ENCODE assay signal across 12 cellular contexts in the genomic region with DNA sequence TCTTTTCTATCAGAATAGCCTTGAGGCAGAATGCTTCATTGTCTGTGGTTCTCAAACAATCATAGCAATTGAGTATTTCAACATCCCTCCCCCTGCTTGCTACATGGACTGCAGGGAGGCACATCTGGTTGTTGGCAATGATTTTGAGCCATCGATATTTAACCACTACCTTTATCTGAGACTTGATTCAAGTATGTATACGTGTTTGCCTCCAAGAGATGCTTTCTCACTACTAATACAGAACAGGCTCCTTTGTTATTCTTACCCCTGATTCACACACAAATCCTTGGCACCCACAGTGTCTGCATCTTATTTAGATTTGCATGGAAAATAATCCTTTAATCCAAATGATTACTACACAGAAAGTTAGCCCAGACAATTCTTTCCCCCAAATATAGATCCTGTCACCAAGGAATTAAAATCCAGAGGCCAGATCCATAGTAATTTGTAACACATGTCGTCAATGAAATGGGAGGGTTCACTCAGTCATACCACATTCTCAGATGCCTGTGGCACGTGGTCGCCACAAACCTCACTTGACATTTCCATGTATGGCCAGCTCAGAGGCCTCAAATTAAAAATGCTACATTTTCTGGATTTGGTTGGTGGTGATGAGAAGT.
A peak's percentile ranks its signal among the peaks of the same experiment; 100 is the strongest.
DNase-seq lines count a peak whose midpoint lies in the region; ATAC-seq and TF ChIP-seq lines count a peak whose summit lies in the region.
"Had no signal": no experiment of that assay in that cellular context is flagged by ENCODE, and none has a peak within 500 bp of the region (broad histone marks: within the 10 kb centered on the region; RNA-seq: fewer than 3 reads in every experiment).

No MANE protein-coding gene starts in this region.

- intact Hi-C loops in activated CD4-positive, alpha-beta T cell treated with anti-CD3 and anti-CD28 coated beads, Interleukin-2, amount 10 ng/mL, durations not matched to agents 24 days and 14 days (cut with micrococcal nuclease) = no loop called here
- intact Hi-C loops in psoas muscle (cut with DNase I) = no loop called here

- no peak overlapping the region for H3K27ac Mint-ChIP-seq in activated CD4-positive, alpha-beta T cell treated with anti-CD3 and anti-CD28 coated beads, Interleukin-2, amount 10 ng/mL, durations not matched to agents 24 days and 14 days
- no peak overlapping the region for H3K27ac Mint-ChIP-seq in activated naive CD8-positive, alpha-beta T cell treated with anti-CD3 and anti-CD28 coated beads, Interleukin-2, amount 50 U/mL, for 24 hours
- H3K27ac Mint-ChIP-seq in stimulated activated naive CD8-positive, alpha-beta T cell treated with anti-CD3 and anti-CD28 coated beads, Interleukin-15, Interleukin-2, amounts not matched to agents 100 ng/mL and 50 ng/mL, for 24 hours = peak overlapping the region; percentile 23

- DNase-seq in activated CD4-positive, alpha-beta T cell treated with anti-CD3 and anti-CD28 coated beads, Interleukin-2, amount 10 ng/mL, durations not matched to agents 24 days and 14 days = peak; percentile 49
- DNase-seq in activated CD4-positive, alpha-beta T cell treated with anti-CD3 and anti-CD28 coated beads for 48 hours = no peak
- peak; percentile 18 for DNase-seq in activated naive CD8-positive, alpha-beta T cell treated with anti-CD3 and anti-CD28 coated beads, Interleukin-2, amount 50 U/mL, for 24 hours
- peak; percentile 77 to 90 for DNase-seq in foreskin fibroblast
- DNase-seq in psoas muscle = no peak
- no peak for DNase-seq in COLO829 (ENCODE audit: low spot score)
- DNase-seq: activated CD4-positive, alpha-beta T cell treated with anti-CD3 and anti-CD28 coated beads, Interleukin-2, amount 50 U/mL, for 4 hours; DND-41; NCI-H748 treated with DMSO at 0.1 percent for 48 hours; ovary had no signal

- H3K36me3 ChIP-seq in psoas muscle (ENCODE audit: insufficient read depth in 1 of 2, low read depth in 1 of 2) = no peaks in the 10 kb centered on the region
- H3K36me3 ChIP-seq: ovary had no signal

- H3K36me3 Mint-ChIP-seq in activated CD4-positive, alpha-beta T cell treated with anti-CD3 and anti-CD28 coated beads, Interleukin-2, amount 10 ng/mL, durations not matched to agents 24 days and 14 days (ENCODE audit: low read depth) = peaks cover 6% of the 10 kb centered on the region
- peaks cover 23% of the 10 kb centered on the region for H3K36me3 Mint-ChIP-seq in activated naive CD8-positive, alpha-beta T cell treated with anti-CD3 and anti-CD28 coated beads, Interleukin-2, amount 50 U/mL, for 24 hours (ENCODE audit: low read depth)
- peaks cover 34% of the 10 kb centered on the region for H3K36me3 Mint-ChIP-seq in stimulated activated naive CD8-positive, alpha-beta T cell treated with anti-CD3 and anti-CD28 coated beads, Interleukin-15, Interleukin-2, amounts not matched to agents 100 ng/mL and 50 ng/mL, for 24 hours (ENCODE audit: low read depth)

- H3K27ac ChIP-seq in psoas muscle = no peak overlapping the region
- H3K27ac ChIP-seq: ovary had no signal

- peaks cover 8% of the 10 kb centered on the region for H3K4me1 ChIP-seq in psoas muscle

- no peaks in the 10 kb centered on the region for H3K9me3 ChIP-seq in psoas muscle
- H3K9me3 ChIP-seq: ovary had no signal

- H3K4me3 ChIP-seq in foreskin fibroblast (ENCODE audit: low read depth in 1 of 2, low read length in 2 of 2) (no peak overlapping the region), psoas muscle (no peak overlapping the region)
- H3K4me3 ChIP-seq: ovary had no signal

- no peaks in the 10 kb centered on the region for H3K4me1 Mint-ChIP-seq in activated CD4-positive, alpha-beta T cell treated with anti-CD3 and anti-CD28 coated beads, Interleukin-2, amount 10 ng/mL, durations not matched to agents 24 days and 14 days
- peaks cover 16% of the 10 kb centered on the region for H3K4me1 Mint-ChIP-seq in activated naive CD8-positive, alpha-beta T cell treated with anti-CD3 and anti-CD28 coated beads, Interleukin-2, amount 50 U/mL, for 24 hours
- H3K4me1 Mint-ChIP-seq in stimulated activated naive CD8-positive, alpha-beta T cell treated with anti-CD3 and anti-CD28 coated beads, Interleukin-15, Interleukin-2, amounts not matched to agents 100 ng/mL and 50 ng/mL, for 24 hours (ENCODE audit: low read depth) = peaks cover 15% of the 10 kb centered on the region

- TF ChIP-seq CTCF in foreskin fibroblast (IDR thresholded peaks at IDR 0.05; ENCODE audit: low read depth, low read length) = no peak
- no peak for TF ChIP-seq CTCF in psoas muscle (IDR thresholded peaks at IDR 0.05)

- WGBS in psoas muscle, 3 donors = 66 to 77% (median 75%) methylated on average over 5 of the region's 5 CpGs

- no peaks in the 10 kb centered on the region for H3K27me3 Mint-ChIP-seq in activated CD4-positive, alpha-beta T cell treated with anti-CD3 and anti-CD28 coated beads, Interleukin-2, amount 10 ng/mL, durations not matched to agents 24 days and 14 days
- H3K27me3 Mint-ChIP-seq in activated naive CD8-positive, alpha-beta T cell treated with anti-CD3 and anti-CD28 coated beads, Interleukin-2, amount 50 U/mL, for 24 hours = no peaks in the 10 kb centered on the region
- no peaks in the 10 kb centered on the region for H3K27me3 Mint-ChIP-seq in stimulated activated naive CD8-positive, alpha-beta T cell treated with anti-CD3 and anti-CD28 coated beads, Interleukin-15, Interleukin-2, amounts not matched to agents 100 ng/mL and 50 ng/mL, for 24 hours

- ATAC-seq in activated naive CD8-positive, alpha-beta T cell treated with anti-CD3 and anti-CD28 coated beads, Interleukin-2, amount 50 U/mL, for 24 hours = peak; percentile 49
- ATAC-seq in psoas muscle (no peak), GM18502 (IDR thresholded peaks at IDR 0.05; ENCODE audit: poor library complexity, unreplicated experiment) (no peak)

- H3K4me3 Mint-ChIP-seq in activated CD4-positive, alpha-beta T cell treated with anti-CD3 and anti-CD28 coated beads, Interleukin-2, amount 10 ng/mL, durations not matched to agents 24 days and 14 days = no peak overlapping the region
- H3K4me3 Mint-ChIP-seq in activated naive CD8-positive, alpha-beta T cell treated with anti-CD3 and anti-CD28 coated beads, Interleukin-2, amount 50 U/mL, for 24 hours = no peak overlapping the region
- no peak overlapping the region for H3K4me3 Mint-ChIP-seq in stimulated activated naive CD8-positive, alpha-beta T cell treated with anti-CD3 and anti-CD28 coated beads, Interleukin-15, Interleukin-2, amounts not matched to agents 100 ng/mL and 50 ng/mL, for 24 hours

- no peaks in the 10 kb centered on the region for H3K27me3 ChIP-seq in psoas muscle (ENCODE audit: insufficient read depth in 3 of 3, low read length in 2 of 3)
- H3K27me3 ChIP-seq: ovary had no signal

- H3K9me3 Mint-ChIP-seq in activated CD4-positive, alpha-beta T cell treated with anti-CD3 and anti-CD28 coated beads, Interleukin-2, amount 10 ng/mL, durations not matched to agents 24 days and 14 days = no peaks in the 10 kb centered on the region
- H3K9me3 Mint-ChIP-seq in activated naive CD8-positive, alpha-beta T cell treated with anti-CD3 and anti-CD28 coated beads, Interleukin-2, amount 50 U/mL, for 24 hours = no peaks in the 10 kb centered on the region
- H3K9me3 Mint-ChIP-seq in stimulated activated naive CD8-positive, alpha-beta T cell treated with anti-CD3 and anti-CD28 coated beads, Interleukin-15, Interleukin-2, amounts not matched to agents 100 ng/mL and 50 ng/mL, for 24 hours = no peaks in the 10 kb centered on the region

Comparison
In these comparisons a context has a peak if more than half of its experiments do, and no peak if none do; other contexts are left out.
1. DNase-seq: peak in activated CD4-positive, alpha-beta T cell treated with anti-CD3 and anti-CD28 coated beads, Interleukin-2, amount 10 ng/mL, durations not matched to agents 24 days and 14 days (single experiment), activated naive CD8-positive, alpha-beta T cell treated with anti-CD3 and anti-CD28 coated beads, Interleukin-2, amount 50 U/mL, for 24 hours (single experiment) and foreskin fibroblast (2 of 2); none in activated CD4-positive, alpha-beta T cell treated with anti-CD3 and anti-CD28 coated beads for 48 hours (single experiment), psoas muscle (0 of 2) and COLO829 (single experiment).